ENCODE assay signal across 9 cellular contexts in genomic region chr2:69535739-69536374, GRCh38.
A peak's percentile ranks its signal among the peaks of the same experiment; 100 is the strongest.
DNase-seq lines count a peak whose midpoint lies in the region; ATAC-seq lines count a peak whose summit lies in the region.
"Had no signal": no experiment of that assay in that cellular context is flagged by ENCODE, and none has a peak within 500 bp of the region (broad histone marks: within the 10 kb centered on the region; RNA-seq: fewer than 3 reads in every experiment).

No MANE protein-coding gene starts in this region.

- no peaks in the 10 kb centered on the region for H3K9me3 Mint-ChIP-seq in dendritic cell treated with granulocyte-macrophage colony-stimulating factor and Interleukin-4, amounts not matched to agents 40 ng/mL and 50 ng/mL, for 4 days

- H3K4me3 Mint-ChIP-seq in dendritic cell treated with granulocyte-macrophage colony-stimulating factor and Interleukin-4, amounts not matched to agents 40 ng/mL and 50 ng/mL, for 4 days: peak overlapping the region; percentile 33

- peaks cover 78% of the 10 kb centered on the region for H3K36me3 Mint-ChIP-seq in dendritic cell treated with granulocyte-macrophage colony-stimulating factor and Interleukin-4, amounts not matched to agents 40 ng/mL and 50 ng/mL, for 4 days (ENCODE audit: low read depth)

- H3K27me3 Mint-ChIP-seq in dendritic cell treated with granulocyte-macrophage colony-stimulating factor and Interleukin-4, amounts not matched to agents 40 ng/mL and 50 ng/mL, for 4 days: no peaks in the 10 kb centered on the region

- DNase-seq in CD1c-positive myeloid dendritic cell (ENCODE audit: extremely low spot score) (peak; percentile 44), NCI-H345 (lab: John Stamatoyannopoulos, UW) (no peak), hypothalamus (lab: John Stamatoyannopoulos, UW) (no peak)
- DNase-seq in stimulated activated CD4-positive, alpha-beta T cell treated with anti-CD3 and anti-CD28 coated beads, Interleukin-4, amount 100 ng/mL, for 24 hours: no peak
- no peak for DNase-seq in stimulated activated naive CD4-positive, alpha-beta T cell (lab: John Stamatoyannopoulos, UW)
- DNase-seq: activated gamma-delta T cell treated with Interleukin-2 at 50 U/mL for 16 hours had no signal

- H3K27ac Mint-ChIP-seq in dendritic cell treated with granulocyte-macrophage colony-stimulating factor and Interleukin-4, amounts not matched to agents 40 ng/mL and 50 ng/mL, for 4 days: peak overlapping the region; percentile 68

- peak; percentile 69 for ATAC-seq in GM18907 (IDR thresholded peaks at IDR 0.05; ENCODE audit: unreplicated experiment)
- ATAC-seq in HG03460 (IDR thresholded peaks at IDR 0.05; ENCODE audit: unreplicated experiment): peak; percentile 70

- intact Hi-C loops in dendritic cell treated with granulocyte-macrophage colony-stimulating factor and Interleukin-4, amounts not matched to agents 40 ng/mL and 50 ng/mL, for 4 days (cut with micrococcal nuclease): no loop called here

- peaks cover 51% of the 10 kb centered on the region for H3K4me1 Mint-ChIP-seq in dendritic cell treated with granulocyte-macrophage colony-stimulating factor and Interleukin-4, amounts not matched to agents 40 ng/mL and 50 ng/mL, for 4 days (ENCODE audit: low read depth)
